Comparison of ENCODE assay signal across 16 cellular contexts in genomic region chr1:15955552-15955951, GRCh38. TPM values are rescaled to one million over a fixed set of nuclear protein-coding genes. Genes with fewer than 3 reads are reported as not detected.
A peak's percentile ranks its signal among the peaks of the same experiment; 100 is the strongest.
DNase-seq lines count a peak whose midpoint lies in the region; ATAC-seq and TF ChIP-seq lines count a peak whose summit lies in the region.
"Had no signal": no experiment of that assay in that cellular context is flagged by ENCODE, and none has a peak within 500 bp of the region (broad histone marks: within the 10 kb centered on the region; RNA-seq: fewer than 3 reads in every experiment).

No MANE protein-coding gene starts in this region.

- H3K36me3 Mint-ChIP-seq in natural killer cell treated with Interleukin-12 subunit alpha and Interleukin-12 subunit beta and Interleukin-15 and Interleukin-18, amount 100 ng/mL, for 72 hours, result peaks cover 13% of the 10 kb centered on the region
- H3K36me3 Mint-ChIP-seq in natural killer cell, result no peaks in the 10 kb centered on the region
- peaks cover 15% of the 10 kb centered on the region for H3K36me3 Mint-ChIP-seq in activated naive CD8-positive, alpha-beta T cell treated with anti-CD3 and anti-CD28 coated beads, Interleukin-2, amount 10 ng/mL, durations not matched to agents 7 days and 5 days

- WGBS in mesenchymal stem cell, result 98% methylated on average over 2 of the region's 2 CpGs
- 95 to 100% methylated on average over 2 of the region's 2 CpGs for WGBS in upper lobe of left lung, 2 donors

- no peak for TF ChIP-seq CTCF in natural killer cell (IDR thresholded peaks at IDR 0.05)
- TF ChIP-seq CTCF in upper lobe of left lung (IDR thresholded peaks at IDR 0.05), result no peak

- H3K4me3 ChIP-seq in mesenchymal stem cell (ENCODE audit: insufficient read depth in 1 of 2, low read depth in 1 of 2, low read length in 2 of 2), result no peak overlapping the region
- H3K4me3 ChIP-seq in upper lobe of left lung, result no peak overlapping the region
- H3K4me3 ChIP-seq: thyroid gland had no signal

- H3K23ac ChIP-seq in mesenchymal stem cell (ENCODE audit: low read length in 2 of 2), result no peak overlapping the region

- H3K27me3 ChIP-seq in mesenchymal stem cell (ENCODE audit: control insufficient read depth in 1 of 2, insufficient read depth in 1 of 2, low read length in 2 of 2), result no peaks in the 10 kb centered on the region
- no peaks in the 10 kb centered on the region for H3K27me3 ChIP-seq in upper lobe of left lung
- H3K27me3 ChIP-seq: thyroid gland had no signal

- no peak overlapping the region for H2BK12ac ChIP-seq in mesenchymal stem cell (ENCODE audit: low read length in 2 of 2)

- H4K8ac ChIP-seq in mesenchymal stem cell (ENCODE audit: low read length), result no peak overlapping the region

- intact Hi-C loops in natural killer cell (cut with micrococcal nuclease), result no loop called here

- H3K4ac ChIP-seq in mesenchymal stem cell (ENCODE audit: low read depth in 1 of 2, low read length in 2 of 2), result no peak overlapping the region

- no peak overlapping the region for H2AK5ac ChIP-seq in mesenchymal stem cell (ENCODE audit: low read length, severe bottlenecking)

- no peak overlapping the region for H4K91ac ChIP-seq in mesenchymal stem cell (ENCODE audit: low read length)

- H3K4me3 Mint-ChIP-seq in natural killer cell treated with Interleukin-12 subunit alpha and Interleukin-12 subunit beta and Interleukin-15 and Interleukin-18, amount 100 ng/mL, for 72 hours, result no peak overlapping the region
- H3K4me3 Mint-ChIP-seq in natural killer cell, result no peak overlapping the region
- H3K4me3 Mint-ChIP-seq in activated naive CD8-positive, alpha-beta T cell treated with anti-CD3 and anti-CD28 coated beads, Interleukin-2, amount 10 ng/mL, durations not matched to agents 7 days and 5 days, result no peak overlapping the region

- H2BK5ac ChIP-seq in mesenchymal stem cell (ENCODE audit: low read depth, low read length, poor library complexity, severe bottlenecking), result no peak overlapping the region

- H3K36me3 ChIP-seq in mesenchymal stem cell (ENCODE audit: control insufficient read depth in 1 of 2, insufficient read depth in 2 of 2, low read depth in 1 of 2, low read length in 2 of 2) (peaks cover 5 to 11% of the 10 kb centered on the region in 2 experiments), upper lobe of left lung (no peaks in the 10 kb centered on the region)
- H3K36me3 ChIP-seq: thyroid gland, WERI-Rb-1 had no signal

- H3K4me1 Mint-ChIP-seq in natural killer cell treated with Interleukin-12 subunit alpha and Interleukin-12 subunit beta and Interleukin-15 and Interleukin-18, amount 100 ng/mL, for 72 hours (ENCODE audit: low read depth in 2 of 2), result peaks cover 64 to 65% of the 10 kb centered on the region in 2 donors
- peaks cover 46 to 62% of the 10 kb centered on the region in 2 donors for H3K4me1 Mint-ChIP-seq in natural killer cell
- H3K4me1 Mint-ChIP-seq in activated naive CD8-positive, alpha-beta T cell treated with anti-CD3 and anti-CD28 coated beads, Interleukin-2, amount 10 ng/mL, durations not matched to agents 7 days and 5 days, result peaks cover 44% of the 10 kb centered on the region

- peak overlapping the region; percentile 38 to 49 for H3K27ac Mint-ChIP-seq in natural killer cell treated with Interleukin-12 subunit alpha and Interleukin-12 subunit beta and Interleukin-15 and Interleukin-18, amount 100 ng/mL, for 72 hours
- peak overlapping the region in 1 of 2 donors; percentile 5 for H3K27ac Mint-ChIP-seq in natural killer cell
- peak overlapping the region; percentile 30 for H3K27ac Mint-ChIP-seq in activated naive CD8-positive, alpha-beta T cell treated with anti-CD3 and anti-CD28 coated beads, Interleukin-2, amount 10 ng/mL, durations not matched to agents 7 days and 5 days

- H3K18ac ChIP-seq in mesenchymal stem cell (ENCODE audit: low read depth in 1 of 2, low read length in 2 of 2), result no peak overlapping the region

- no peaks in the 10 kb centered on the region for H3K27me3 Mint-ChIP-seq in natural killer cell treated with Interleukin-12 subunit alpha and Interleukin-12 subunit beta and Interleukin-15 and Interleukin-18, amount 100 ng/mL, for 72 hours
- H3K27me3 Mint-ChIP-seq in natural killer cell (ENCODE audit: low read depth in 2 of 2), result no peaks in the 10 kb centered on the region
- H3K27me3 Mint-ChIP-seq in activated naive CD8-positive, alpha-beta T cell treated with anti-CD3 and anti-CD28 coated beads, Interleukin-2, amount 10 ng/mL, durations not matched to agents 7 days and 5 days, result no peaks in the 10 kb centered on the region

- no peak for DNase-seq in natural killer cell treated with Interleukin-12 subunit alpha and Interleukin-12 subunit beta and Interleukin-15 and Interleukin-18, amount 100 ng/mL, for 72 hours (ENCODE audit: low spot score)
- no peak for DNase-seq in natural killer cell
- no peak for DNase-seq in activated naive CD8-positive, alpha-beta T cell treated with anti-CD3 and anti-CD28 coated beads, Interleukin-2, amount 10 ng/mL, durations not matched to agents 7 days and 5 days
- no peak for DNase-seq in mesenchymal stem cell
- no peak for DNase-seq in upper lobe of left lung
- no peak for DNase-seq in MV-4-11 (lab: John Stamatoyannopoulos, UW)
- DNase-seq in iPS-NIHi7 (ENCODE audit: extremely low spot score), result no peak
- DNase-seq: AML-193; amniotic stem cell; glutamatergic neuron; NK-92 treated with Interleukin-12 subunit alpha and Interleukin-12 subunit beta, amount 100 ng/mL, for 24 hours; RPMI8226; thyroid gland; WERI-Rb-1 had no signal

- no peak for TF ChIP-seq EP300 in upper lobe of left lung (IDR thresholded peaks at IDR 0.05)

- no peaks in the 10 kb centered on the region for H3K9me3 Mint-ChIP-seq in natural killer cell treated with Interleukin-12 subunit alpha and Interleukin-12 subunit beta and Interleukin-15 and Interleukin-18, amount 100 ng/mL, for 72 hours
- H3K9me3 Mint-ChIP-seq in natural killer cell, result no peaks in the 10 kb centered on the region
- H3K9me3 Mint-ChIP-seq in activated naive CD8-positive, alpha-beta T cell treated with anti-CD3 and anti-CD28 coated beads, Interleukin-2, amount 10 ng/mL, durations not matched to agents 7 days and 5 days, result no peaks in the 10 kb centered on the region

- TF ChIP-seq POLR2A in upper lobe of left lung (IDR thresholded peaks at IDR 0.05), result no peak

- peaks cover 6% of the 10 kb centered on the region for H3K79me1 ChIP-seq in mesenchymal stem cell (replicated peaks; ENCODE audit: low read length, poor library complexity, severe bottlenecking)

- H3K27ac ChIP-seq in mesenchymal stem cell (ENCODE audit: low read length, poor library complexity, severe bottlenecking), result peak overlapping the region; percentile 10
- peak overlapping the region; percentile 12 to 58 (median 44) for H3K27ac ChIP-seq in upper lobe of left lung
- H3K27ac ChIP-seq: thyroid gland, WERI-Rb-1 had no signal

- no peak overlapping the region for H3K14ac ChIP-seq in mesenchymal stem cell (ENCODE audit: low read length in 2 of 2)

- H3K4me1 ChIP-seq in mesenchymal stem cell (ENCODE audit: control insufficient read depth, insufficient read depth, low read depth, low read length) (peaks cover 44% of the 10 kb centered on the region), upper lobe of left lung (peaks cover 70 to 95% (median 78%) of the 10 kb centered on the region in 4 donors)

- H2BK120ac ChIP-seq in mesenchymal stem cell (ENCODE audit: low read depth, low read length), result no peak overlapping the region

- H2AFZ ChIP-seq in mesenchymal stem cell (ENCODE audit: low read depth, low read length), result no peak overlapping the region

- H3K9me3 ChIP-seq in mesenchymal stem cell (ENCODE audit: control insufficient read depth, low read length) (no peaks in the 10 kb centered on the region), upper lobe of left lung (no peaks in the 10 kb centered on the region)
- H3K9me3 ChIP-seq: thyroid gland had no signal

- POLR2A ChIA-PET in activated naive CD8-positive, alpha-beta T cell treated with anti-CD3 and anti-CD28 coated beads, Interleukin-2, amount 10 ng/mL, durations not matched to agents 7 days and 5 days (lab: Charles Lee), result no interaction called here

- no peak overlapping the region for H3K4me2 ChIP-seq in mesenchymal stem cell (ENCODE audit: low read length, poor library complexity, severe bottlenecking)

- H3K9ac ChIP-seq in mesenchymal stem cell (ENCODE audit: low read length), result peak overlapping the region; percentile 37

- H2BK15ac ChIP-seq in mesenchymal stem cell (ENCODE audit: low read depth, poor library complexity, severe bottlenecking), result no peak overlapping the region

- ATAC-seq in natural killer cell treated with Interleukin-12 subunit alpha and Interleukin-12 subunit beta and Interleukin-15 and Interleukin-18, amount 100 ng/mL, for 72 hours, result no peak
- ATAC-seq in natural killer cell (no peak), upper lobe of left lung (ENCODE audit: low FRiP score in 2 of 2) (no peak), HG03342 (IDR thresholded peaks at IDR 0.05; ENCODE audit: unreplicated experiment) (no peak)
- no peak for ATAC-seq in activated naive CD8-positive, alpha-beta T cell treated with anti-CD3 and anti-CD28 coated beads, Interleukin-2, amount 10 ng/mL, durations not matched to agents 7 days and 5 days (ENCODE audit: low read depth)
- ATAC-seq: right cardiac atrium had no signal

RNA-seq across cellular contexts. Expression of gene ZBTB17, which starts 20.3 kb away (rescaled TPM):
- 100 to 1,000 TPM in 1 of 2 donors, 10 to 100 TPM in 1; 75.6 to 102 TPM for total RNA-seq in natural killer cell treated with Interleukin-12 subunit alpha and Interleukin-12 subunit beta and Interleukin-15 and Interleukin-18, amount 100 ng/mL, for 72 hours
- 100 to 1,000 TPM in 1 of 3 donors, 10 to 100 TPM in 2; 86.0 to 100 (median 86.9) TPM for total RNA-seq in natural killer cell
- 10 to 100 TPM; 46.4 to 47.6 TPM for total RNA-seq in activated naive CD8-positive, alpha-beta T cell treated with anti-CD3 and anti-CD28 coated beads, Interleukin-2, amount 10 ng/mL, durations not matched to agents 7 days and 5 days
- 17.2 TPM for polyA plus RNA-seq in mesenchymal stem cell (2013, experiment 1 of 2)
- polyA plus RNA-seq in mesenchymal stem cell (2013, experiment 2 of 2), result 16.9 TPM
- 10 to 100 TPM; 34.1 to 94.2 (median 42.9) TPM for total RNA-seq in upper lobe of left lung

RNA-seq across cellular contexts. Expression of gene SRARP, which starts 48.5 kb away (rescaled TPM):
- not detected for total RNA-seq in natural killer cell treated with Interleukin-12 subunit alpha and Interleukin-12 subunit beta and Interleukin-15 and Interleukin-18, amount 100 ng/mL, for 72 hours
- total RNA-seq in natural killer cell (not detected), upper lobe of left lung (under 1 TPM in 2 of 6 donors, not detected in 4; 0.07 to 0.67 TPM)
- total RNA-seq in activated naive CD8-positive, alpha-beta T cell treated with anti-CD3 and anti-CD28 coated beads, Interleukin-2, amount 10 ng/mL, durations not matched to agents 7 days and 5 days, result not detected
- not detected for polyA plus RNA-seq in mesenchymal stem cell (2013, experiment 1 of 2)
- polyA plus RNA-seq in mesenchymal stem cell (2013, experiment 2 of 2), result not detected
